40 cellular contexts compared by ENCODE assay signal in the genomic region with DNA sequence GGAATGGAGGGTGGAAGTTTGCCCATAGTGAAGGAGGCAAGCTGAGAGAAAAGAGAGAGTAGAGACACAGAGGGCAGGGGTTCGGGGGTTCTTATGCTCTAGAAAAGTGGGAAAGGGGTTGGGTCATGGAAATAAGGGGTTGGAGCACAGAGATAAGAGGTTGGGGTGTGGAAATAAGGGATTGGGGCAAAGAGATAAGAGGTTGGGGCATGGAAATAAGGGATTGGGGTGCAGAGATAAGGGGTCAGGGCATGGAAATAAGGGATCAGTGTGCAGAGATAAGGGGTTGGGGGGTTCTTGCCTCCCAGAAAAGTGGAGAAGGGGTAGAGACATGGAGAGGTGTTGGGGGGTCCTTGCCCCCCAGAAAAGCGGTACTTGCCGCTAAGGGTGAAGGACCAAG.
"Had no signal": no experiment of that assay in that cellular context is flagged by ENCODE, and none has a peak within 500 bp of the region (broad histone marks: within the 10 kb centered on the region; RNA-seq: fewer than 3 reads in every experiment).

No MANE protein-coding gene starts in this region.

- H3K4me1 ChIP-seq: ascending aorta, breast epithelium had no signal

- H3K27me3 ChIP-seq: adrenal gland, ascending aorta, body of pancreas, brain microvascular endothelial cell, breast epithelium, cardiac muscle cell had no signal

- ATAC-seq: activated naive CD4-positive, alpha-beta T cell treated with anti-CD3 and anti-CD28 coated beads, Interleukin-2, amount 50 U/mL, for 72 hours; activated naive CD8-positive, alpha-beta T cell treated with anti-CD3 and anti-CD28 coated beads, Interleukin-2, amount 50 U/mL, for 24 hours; activated T-cell treated with anti-CD3 and anti-CD28 coated beads, Interleukin-2, amount 50 U/mL, for 4 hours; activated T-cell treated with anti-CD3 and anti-CD28 coated beads, Interleukin-2, amount 50 U/mL, for 72 hours; activated T-helper 17 cell treated with anti-CD3 and anti-CD28 coated beads, Interleukin-2, amount 50 U/mL, for 72 hours; body of pancreas had no signal

- H3K36me3 Mint-ChIP-seq: activated naive CD4-positive, alpha-beta T cell treated with anti-CD3 and anti-CD28 coated beads, Interleukin-2, amount 10 ng/mL, durations not matched to agents 7 days and 5 days; activated naive CD4-positive, alpha-beta T cell treated with anti-CD3 and anti-CD28 coated beads, Interleukin-2, amount 50 U/mL, for 24 hours; activated naive CD4-positive, alpha-beta T cell treated with anti-CD3 and anti-CD28 coated beads, Interleukin-2, amount 50 U/mL, for 72 hours; activated naive CD8-positive, alpha-beta T cell; activated naive CD8-positive, alpha-beta T cell treated with anti-CD3 and anti-CD28 coated beads for 36 hours; activated naive CD8-positive, alpha-beta T cell treated with anti-CD3 and anti-CD28 coated beads, Interleukin-2, amount 10 ng/mL, durations not matched to agents 7 days and 5 days; brain had no signal

- H3K36me3 ChIP-seq: adrenal gland, ascending aorta, brain microvascular endothelial cell, breast epithelium, cardiac muscle cell had no signal

- FAIRE-seq: astrocyte, bronchial epithelial cell had no signal

- DNase-seq: activated effector memory CD4-positive, alpha-beta T cell treated with anti-CD3 and anti-CD28 coated beads, Interleukin-2, amount 50 U/mL, for 16 hours; activated effector memory CD4-positive, alpha-beta T cell treated with Interleukin-2 at 50 U/mL for 16 hours; activated gamma-delta T cell; activated gamma-delta T cell treated with Interleukin-2 at 50 U/mL for 16 hours; activated naive CD4-positive, alpha-beta T cell; activated naive CD4-positive, alpha-beta T cell treated with anti-CD3 and anti-CD28 coated beads for 36 hours; activated naive CD4-positive, alpha-beta T cell treated with anti-CD3 and anti-CD28 coated beads, Interleukin-2, amount 10 ng/mL, durations not matched to agents 7 days and 5 days; activated naive CD4-positive, alpha-beta T cell treated with anti-CD3 and anti-CD28 coated beads, Interleukin-2, amount 50 U/mL, for 16 hours; activated naive CD4-positive, alpha-beta T cell treated with Interleukin-2 at 50 U/mL for 16 hours; activated naive CD8-positive, alpha-beta T cell treated with anti-CD3 and anti-CD28 coated beads for 36 hours; activated naive CD8-positive, alpha-beta T cell treated with anti-CD3 and anti-CD28 coated beads, Interleukin-2, amount 10 ng/mL, durations not matched to agents 7 days and 5 days; activated naive CD8-positive, alpha-beta T cell treated with anti-CD3 and anti-CD28 coated beads, Interleukin-2, amount 50 U/mL, for 24 hours; activated T-cell treated with anti-CD3 and anti-CD28 coated beads, Interleukin-2, amount 50 U/mL, for 1 hour; activated T-cell treated with anti-CD3 and anti-CD28 coated beads, Interleukin-2, amount 50 U/mL, for 24 hours; activated T-cell treated with anti-CD3 and anti-CD28 coated beads, Interleukin-2, amount 50 U/mL, for 4 hours; activated T-cell treated with anti-CD3 and anti-CD28 coated beads, Interleukin-2, amount 50 U/mL, for 48 hours; activated T-cell treated with anti-CD3 and anti-CD28 coated beads, Interleukin-2, amount 50 U/mL, for 72 hours; adrenal gland; amniotic stem cell; amygdala; anterior cingulate cortex; aorta; body of pancreas; brain microvascular endothelial cell; caudate nucleus; central memory CD4-positive, alpha-beta T cell; cerebellar nuclear complex had no signal

- H3K9me3 ChIP-seq: adrenal gland, ascending aorta, body of pancreas, breast epithelium had no signal

- H3K4me3 ChIP-seq: adrenal gland, ascending aorta, body of pancreas, breast epithelium, cardiac muscle cell had no signal

- H3K27ac ChIP-seq: adrenal gland, ascending aorta, body of pancreas, brain microvascular endothelial cell, breast epithelium, cardiac muscle cell had no signal

- H3K9me3 Mint-ChIP-seq: activated naive CD4-positive, alpha-beta T cell treated with anti-CD3 and anti-CD28 coated beads for 36 hours; activated naive CD4-positive, alpha-beta T cell treated with anti-CD3 and anti-CD28 coated beads, Interleukin-2, amount 10 ng/mL, durations not matched to agents 7 days and 5 days; activated naive CD4-positive, alpha-beta T cell treated with anti-CD3 and anti-CD28 coated beads, Interleukin-2, amount 50 U/mL, for 24 hours; activated naive CD4-positive, alpha-beta T cell treated with anti-CD3 and anti-CD28 coated beads, Interleukin-2, amount 50 U/mL, for 72 hours; activated naive CD8-positive, alpha-beta T cell treated with anti-CD3 and anti-CD28 coated beads for 36 hours; activated naive CD8-positive, alpha-beta T cell treated with anti-CD3 and anti-CD28 coated beads, Interleukin-2, amount 10 ng/mL, durations not matched to agents 7 days and 5 days; activated naive CD8-positive, alpha-beta T cell treated with anti-CD3 and anti-CD28 coated beads, Interleukin-2, amount 50 U/mL, for 24 hours; activated T-cell treated with anti-CD3 and anti-CD28 coated beads, Interleukin-2, amount 50 U/mL, for 24 hours; activated T-cell treated with anti-CD3 and anti-CD28 coated beads, Interleukin-2, amount 50 U/mL, for 4 hours; activated T-cell treated with anti-CD3 and anti-CD28 coated beads, Interleukin-2, amount 50 U/mL, for 72 hours; activated T-helper 1 cell treated with anti-CD3 and anti-CD28 coated beads, Interleukin-12 subunit alpha, Interleukin-12 subunit beta, Interleukin-2, Interleukin-4 antibody, amounts not matched to agents 30 ng/mL and 10 ng/mL and 1 ng/mL, durations not matched to agents 14 hours and 24 hours and 36 hours; activated T-helper 17 cell treated with anti-CD3 and anti-CD28 coated beads, Interleukin-2, amount 50 U/mL, for 72 hours; activated T-helper 2 cell treated with anti-CD3 and anti-CD28 coated beads, Interferon-gamma antibody, Interleukin-2, Interleukin-4, amounts not matched to agents 10 μg/mL and 5 μg/mL and 100 μg/mL, durations not matched to agents 14 hours and 24 hours and 36 hours; brain; central memory CD8-positive, alpha-beta T cell had no signal

- H3K27me3 Mint-ChIP-seq: activated naive CD4-positive, alpha-beta T cell treated with anti-CD3 and anti-CD28 coated beads, Interleukin-2, amount 50 U/mL, for 24 hours; activated naive CD8-positive, alpha-beta T cell; activated naive CD8-positive, alpha-beta T cell treated with anti-CD3 and anti-CD28 coated beads for 36 hours; activated naive CD8-positive, alpha-beta T cell treated with anti-CD3 and anti-CD28 coated beads, Interleukin-2, amount 50 U/mL, for 24 hours; activated T-cell treated with anti-CD3 and anti-CD28 coated beads, Interleukin-2, amount 50 U/mL, for 24 hours; brain had no signal

- H3K4me1 Mint-ChIP-seq: activated naive CD4-positive, alpha-beta T cell treated with anti-CD3 and anti-CD28 coated beads, Interleukin-2, amount 10 ng/mL, durations not matched to agents 7 days and 5 days; activated naive CD4-positive, alpha-beta T cell treated with anti-CD3 and anti-CD28 coated beads, Interleukin-2, amount 50 U/mL, for 24 hours; activated naive CD8-positive, alpha-beta T cell treated with anti-CD3 and anti-CD28 coated beads for 36 hours; activated naive CD8-positive, alpha-beta T cell treated with anti-CD3 and anti-CD28 coated beads, Interleukin-2, amount 10 ng/mL, durations not matched to agents 7 days and 5 days; activated naive CD8-positive, alpha-beta T cell treated with anti-CD3 and anti-CD28 coated beads, Interleukin-2, amount 50 U/mL, for 24 hours; activated T-helper 17 cell treated with anti-CD3 and anti-CD28 coated beads, Interleukin-2, amount 50 U/mL, for 72 hours; brain; central memory CD8-positive, alpha-beta T cell had no signal

- H3K27ac Mint-ChIP-seq: activated naive CD4-positive, alpha-beta T cell treated with anti-CD3 and anti-CD28 coated beads for 36 hours; activated naive CD4-positive, alpha-beta T cell treated with anti-CD3 and anti-CD28 coated beads, Interleukin-2, amount 10 ng/mL, durations not matched to agents 7 days and 5 days; activated naive CD4-positive, alpha-beta T cell treated with anti-CD3 and anti-CD28 coated beads, Interleukin-2, amount 50 U/mL, for 24 hours; activated naive CD4-positive, alpha-beta T cell treated with anti-CD3 and anti-CD28 coated beads, Interleukin-2, amount 50 U/mL, for 72 hours; activated naive CD8-positive, alpha-beta T cell; activated naive CD8-positive, alpha-beta T cell treated with anti-CD3 and anti-CD28 coated beads for 36 hours; activated naive CD8-positive, alpha-beta T cell treated with anti-CD3 and anti-CD28 coated beads, Interleukin-2, amount 10 ng/mL, durations not matched to agents 7 days and 5 days; activated naive CD8-positive, alpha-beta T cell treated with anti-CD3 and anti-CD28 coated beads, Interleukin-2, amount 50 U/mL, for 24 hours; activated T-cell treated with anti-CD3 and anti-CD28 coated beads, Interleukin-2, amount 50 U/mL, for 24 hours; activated T-cell treated with anti-CD3 and anti-CD28 coated beads, Interleukin-2, amount 50 U/mL, for 72 hours; activated T-helper 1 cell treated with anti-CD3 and anti-CD28 coated beads, Interleukin-12 subunit alpha, Interleukin-12 subunit beta, Interleukin-2, Interleukin-4 antibody, amounts not matched to agents 30 ng/mL and 10 ng/mL and 1 ng/mL, durations not matched to agents 14 hours and 24 hours and 36 hours; activated T-helper 17 cell treated with anti-CD3 and anti-CD28 coated beads, Interleukin-2, amount 50 U/mL, for 72 hours; activated T-helper 2 cell treated with anti-CD3 and anti-CD28 coated beads, Interferon-gamma antibody, Interleukin-2, Interleukin-4, amounts not matched to agents 10 μg/mL and 5 μg/mL and 100 μg/mL, durations not matched to agents 14 hours and 24 hours and 36 hours; brain had no signal

- H3K4me3 Mint-ChIP-seq: activated naive CD4-positive, alpha-beta T cell treated with anti-CD3 and anti-CD28 coated beads for 36 hours; activated naive CD4-positive, alpha-beta T cell treated with anti-CD3 and anti-CD28 coated beads, Interleukin-2, amount 10 ng/mL, durations not matched to agents 7 days and 5 days; activated naive CD4-positive, alpha-beta T cell treated with anti-CD3 and anti-CD28 coated beads, Interleukin-2, amount 50 U/mL, for 24 hours; activated naive CD8-positive, alpha-beta T cell; activated naive CD8-positive, alpha-beta T cell treated with anti-CD3 and anti-CD28 coated beads for 36 hours; activated naive CD8-positive, alpha-beta T cell treated with anti-CD3 and anti-CD28 coated beads, Interleukin-2, amount 10 ng/mL, durations not matched to agents 7 days and 5 days; activated naive CD8-positive, alpha-beta T cell treated with anti-CD3 and anti-CD28 coated beads, Interleukin-2, amount 50 U/mL, for 24 hours; activated T-cell treated with anti-CD3 and anti-CD28 coated beads, Interleukin-2, amount 50 U/mL, for 24 hours; activated T-cell treated with anti-CD3 and anti-CD28 coated beads, Interleukin-2, amount 50 U/mL, for 4 hours; activated T-cell treated with anti-CD3 and anti-CD28 coated beads, Interleukin-2, amount 50 U/mL, for 72 hours; activated T-helper 1 cell treated with anti-CD3 and anti-CD28 coated beads, Interleukin-12 subunit alpha, Interleukin-12 subunit beta, Interleukin-2, Interleukin-4 antibody, amounts not matched to agents 30 ng/mL and 10 ng/mL and 1 ng/mL, durations not matched to agents 14 hours and 24 hours and 36 hours; activated T-helper 17 cell treated with anti-CD3 and anti-CD28 coated beads, Interleukin-2, amount 50 U/mL, for 72 hours; brain; central memory CD8-positive, alpha-beta T cell had no signal
